Comparison of ENCODE assay signal across 1 cellular context in genomic region chr1:27772071-27772470, GRCh38.
TF ChIP-seq lines count a peak whose summit lies in the region.

No MANE protein-coding gene starts in this region.

TF ChIP-seq in GM23338, 12 proteins besides CTCF, POLR2A, EP300 and RAD21 (continued from another document):
- TF ChIP-seq REST (IDR thresholded peaks at IDR 0.05; ENCODE audit: unreplicated experiment): no peak
- TF ChIP-seq ZNF331 (CRISPR knock-in tag; IDR thresholded peaks at IDR 0.05; ENCODE audit: low read depth): no peak
- TF ChIP-seq CREB1 (CRISPR knock-in tag; IDR thresholded peaks at IDR 0.05; ENCODE audit: low read depth): no peak
- TF ChIP-seq EZH2 (IDR thresholded peaks at IDR 0.05; ENCODE audit: low read depth, unreplicated experiment): no peak
TF ChIP-seq in GM23338: peak in this region for 0.
